ENCODE assay signal across 7 cellular contexts in the genomic region with DNA sequence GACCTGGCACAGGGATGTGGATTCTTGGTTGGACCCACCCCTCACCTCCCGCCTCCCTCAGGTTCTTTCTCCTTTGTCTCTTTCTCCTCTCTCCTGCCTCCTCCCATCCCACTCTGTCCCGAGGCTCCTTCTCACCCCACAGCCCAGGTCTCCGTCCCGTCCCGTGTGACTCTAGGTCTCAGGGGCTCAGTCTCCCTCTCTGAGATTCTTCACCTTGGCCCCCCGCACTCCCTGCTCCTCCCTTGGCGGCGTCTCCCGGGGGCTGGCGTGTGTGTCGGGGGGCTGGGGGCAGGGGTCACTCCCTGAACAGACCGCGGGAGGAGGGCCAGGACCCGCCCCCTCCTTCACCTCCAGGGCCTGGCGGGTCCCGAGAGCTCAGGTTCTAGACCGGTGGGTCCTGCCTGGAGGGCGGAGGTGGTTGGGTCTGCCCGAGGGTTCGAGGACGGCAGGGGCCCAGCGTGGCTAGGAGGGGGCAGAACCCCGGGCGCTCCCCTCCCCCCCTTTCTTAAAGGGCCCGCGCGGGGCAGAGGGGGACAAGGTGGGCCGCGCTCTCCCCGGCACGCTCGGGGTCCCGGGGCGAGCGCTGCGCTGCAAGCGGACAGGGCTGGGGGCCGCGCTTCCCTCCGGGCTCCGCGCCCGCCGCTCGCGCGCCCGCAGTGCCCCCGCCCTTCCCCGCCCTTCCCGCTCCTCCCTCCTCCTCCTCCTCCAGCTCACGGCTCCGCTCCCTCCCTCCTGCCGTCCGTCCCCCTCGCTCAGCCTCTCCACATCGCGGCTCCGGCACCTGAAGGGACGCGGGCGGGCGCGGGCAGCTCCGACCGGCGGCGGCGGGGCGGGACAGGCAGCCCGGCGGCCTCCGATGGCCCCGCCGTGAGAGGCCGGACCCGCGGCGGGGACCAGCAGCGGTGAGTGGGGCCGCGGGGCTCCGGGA. TPM values are rescaled to one million over a fixed set of nuclear protein-coding genes. Genes with fewer than 3 reads are reported as not detected.
DNase-seq lines count a peak whose midpoint lies in the region; ATAC-seq and TF ChIP-seq lines count a peak whose summit lies in the region.

A gene (plus strand): TSS at position 735 of the 928 bp plus-strand sequence. CDS start 13,633 bp downstream, outside the sequence.

- in situ Hi-C loops in GM13976 (cut with MboI; ENCODE audit: low sequenced_read_pairs, unreplicated experiment): no loop called here

- peak; percentile 37 to 52 for ATAC-seq in natural killer cell treated with Interleukin-12 subunit alpha and Interleukin-12 subunit beta and Interleukin-15 and Interleukin-18, amount 100 ng/mL, for 72 hours
- ATAC-seq in GM19397 (IDR thresholded peaks at IDR 0.05; ENCODE audit: unreplicated experiment) (no peak), GM21737 (IDR thresholded peaks at IDR 0.05; ENCODE audit: unreplicated experiment) (no peak)

- no peaks in the 10 kb centered on the region for H3K9me3 Mint-ChIP-seq in natural killer cell treated with Interleukin-12 subunit alpha and Interleukin-12 subunit beta and Interleukin-15 and Interleukin-18, amount 100 ng/mL, for 72 hours

- H3K36me3 Mint-ChIP-seq in natural killer cell treated with Interleukin-12 subunit alpha and Interleukin-12 subunit beta and Interleukin-15 and Interleukin-18, amount 100 ng/mL, for 72 hours: no peaks in the 10 kb centered on the region

- no peaks in the 10 kb centered on the region for H3K36me3 ChIP-seq in NT2/D1 (ENCODE audit: insufficient read depth, insufficient read length, low read length)

- H3K9me3 ChIP-seq in NT2/D1 (ENCODE audit: insufficient read depth, low read length): no peaks in the 10 kb centered on the region

- peaks cover 2% of the 10 kb centered on the region for H3K4me1 ChIP-seq in NT2/D1 (ENCODE audit: insufficient read depth, insufficient read length)

- H3K27ac ChIP-seq in coronary artery: no peak within 1 kb of the TSS

- DNase-seq in GM13976 (ENCODE audit: low spot score) (peak; percentile 63), NT2/D1 (ENCODE audit: low read depth, low spot score) (no peak), coronary artery (ENCODE audit: low spot score) (no peak), NCI-H446 treated with DMSO at 0.1 percent for 48 hours (lab: John Stamatoyannopoulos, UW) (no peak)
- DNase-seq in natural killer cell treated with Interleukin-12 subunit alpha and Interleukin-12 subunit beta and Interleukin-15 and Interleukin-18, amount 100 ng/mL, for 72 hours (ENCODE audit: low spot score): no peak

- H3K4me3 ChIP-seq in NT2/D1 (ENCODE audit: insufficient read length, low read depth) (peak within 1 kb of the TSS; percentile 45), coronary artery (peak within 1 kb of the TSS; percentile 77)

- peak within 1 kb of the TSS; percentile 21 for H3K9ac ChIP-seq in NT2/D1 (ENCODE audit: insufficient read length, low read depth)

- peaks cover 87% of the 10 kb centered on the region for H3K27me3 ChIP-seq in NT2/D1 (ENCODE audit: insufficient read depth, insufficient read length)

- H3K27me3 Mint-ChIP-seq in natural killer cell treated with Interleukin-12 subunit alpha and Interleukin-12 subunit beta and Interleukin-15 and Interleukin-18, amount 100 ng/mL, for 72 hours: peaks cover 36 to 61% of the 10 kb centered on the region in 2 donors

- TF ChIP-seq CTCF in GM13976 (IDR thresholded peaks at IDR 0.05; ENCODE audit: borderline replicate concordance, control extremely low read depth, extremely low read depth, insufficient read depth, missing control alignments) (no peak), coronary artery (IDR thresholded peaks at IDR 0.05) (no peak)

- H3K4me1 Mint-ChIP-seq in natural killer cell treated with Interleukin-12 subunit alpha and Interleukin-12 subunit beta and Interleukin-15 and Interleukin-18, amount 100 ng/mL, for 72 hours (ENCODE audit: low read depth in 2 of 2): no peaks in the 10 kb centered on the region

- H3K27ac Mint-ChIP-seq in natural killer cell treated with Interleukin-12 subunit alpha and Interleukin-12 subunit beta and Interleukin-15 and Interleukin-18, amount 100 ng/mL, for 72 hours: no peak within 1 kb of the TSS

- peak within 1 kb of the TSS; percentile 75 for H3K4me3 Mint-ChIP-seq in natural killer cell treated with Interleukin-12 subunit alpha and Interleukin-12 subunit beta and Interleukin-15 and Interleukin-18, amount 100 ng/mL, for 72 hours

RNA-seq across cellular contexts. Expression of the gene that starts here (rescaled TPM):
- total RNA-seq in natural killer cell treated with Interleukin-12 subunit alpha and Interleukin-12 subunit beta and Interleukin-15 and Interleukin-18, amount 100 ng/mL, for 72 hours: not detected

Comparison
In these comparisons a context has a peak if more than half of its experiments do, and no peak if none do; other contexts are left out.
1. Peak in ATAC-seq in natural killer cell treated with Interleukin-12 subunit alpha and Interleukin-12 subunit beta and Interleukin-15 and Interleukin-18, amount 100 ng/mL, for 72 hours; RNA of the gene not detected or under 1 TPM.